22 cellular contexts compared by ENCODE assay signal in the genomic region with DNA sequence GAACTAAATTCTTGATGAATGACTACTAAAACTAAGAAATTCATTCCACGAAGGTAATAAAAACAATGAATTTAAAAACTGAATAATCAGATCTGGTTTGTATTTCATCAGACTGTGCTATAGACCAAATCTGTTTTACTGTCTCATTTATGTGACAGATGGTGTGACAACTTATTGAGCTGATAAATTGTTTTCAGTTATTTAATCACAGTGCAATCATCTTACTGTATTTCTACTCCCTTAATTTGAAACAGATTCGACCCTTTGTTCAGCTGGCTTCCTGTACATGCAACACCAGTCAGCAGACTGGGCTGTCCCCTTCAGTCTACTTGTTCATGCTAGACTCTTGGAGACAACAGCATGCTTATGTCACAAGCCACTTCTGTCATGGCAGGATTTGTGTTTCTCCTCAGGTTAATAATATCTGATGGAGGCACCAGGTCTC.
DNase-seq lines count a peak whose midpoint lies in the region; ATAC-seq, FAIRE-seq and TF ChIP-seq lines count a peak whose summit lies in the region.
"Had no signal": no experiment of that assay in that cellular context is flagged by ENCODE, and none has a peak within 500 bp of the region (broad histone marks: within the 10 kb centered on the region; RNA-seq: fewer than 3 reads in every experiment).

No MANE protein-coding gene starts in this region.

- peak; percentile 30 to 94; a peak in 3 of 4 replicates for TF ChIP-seq EP300 in SK-N-SH (IDR thresholded peaks at IDR 0.05; ENCODE audit: borderline replicate concordance in 1 of 2, low read depth in 1 of 2, low read length in 1 of 2)

- 0% methylated on average over 2 of the region's 2 CpGs for WGBS in SK-N-SH (ENCODE audit: low lambda C conversion rate)

- TF ChIP-seq CTCF in SK-N-SH (IDR thresholded peaks at IDR 0.05) (no peak), fibroblast of villous mesenchyme (IDR thresholded peaks at IDR 0.05; ENCODE audit: insufficient read depth, low read depth, low read length) (no peak)

- no peak for TF ChIP-seq POLR2A in H54 (IDR thresholded peaks at IDR 0.05; ENCODE audit: low read depth, low read length)

- POLR2A ChIA-PET in SK-N-SH (lab: Yijun Ruan, JAX) = interaction anchor here (0.6 kb wide), 1 partner anchor 308 kb away, joined by 3 read pairs; a partner anchor contains a TSS
- POLR2A ChIA-PET in activated CD4-positive, alpha-beta T cell treated with anti-CD3 and anti-CD28 coated beads for 36 hours (lab: Charles Lee) = no interaction called here

- H3K9me2 ChIP-seq in SK-N-SH = no peaks in the 10 kb centered on the region

- no peaks in the 10 kb centered on the region for H3K27me3 Mint-ChIP-seq in activated CD4-positive, alpha-beta T cell treated with anti-CD3 and anti-CD28 coated beads for 36 hours
- H3K27me3 Mint-ChIP-seq: activated CD8-positive, alpha-beta T cell treated with anti-CD3 and anti-CD28 coated beads for 36 hours; activated naive CD8-positive, alpha-beta T cell treated with anti-CD3 and anti-CD28 coated beads, Interleukin-2, amount 50 U/mL, for 24 hours; stimulated activated naive CD8-positive, alpha-beta T cell treated with anti-CD3 and anti-CD28 coated beads, Interleukin-15, amount 100 ng/mL, for 72 hours had no signal

- intact Hi-C loops in activated CD4-positive, alpha-beta T cell treated with anti-CD3 and anti-CD28 coated beads for 36 hours (cut with DNase I, micrococcal nuclease) = no loop called here

- H3K79me2 ChIP-seq in SK-N-SH (ENCODE audit: insufficient read depth) = no peaks in the 10 kb centered on the region

- CTCF ChIA-PET in SK-N-SH (lab: Yijun Ruan, JAX) = interaction anchor here (0.7 to 2.2 kb wide), 9 partner anchors 15 to 314 kb away, joined by 3 to 11 read pairs (median 3); a partner anchor contains a TSS
- CTCF ChIA-PET in activated CD4-positive, alpha-beta T cell treated with anti-CD3 and anti-CD28 coated beads for 36 hours (lab: Charles Lee) = interaction anchor here (1.0 kb wide), 1 partner anchor 20 kb away, joined by 3 read pairs; no protein-coding TSS in a partner anchor

- no peak overlapping the region for H3K4me3 Mint-ChIP-seq in activated CD4-positive, alpha-beta T cell treated with anti-CD3 and anti-CD28 coated beads for 36 hours
- H3K4me3 Mint-ChIP-seq: activated CD8-positive, alpha-beta T cell treated with anti-CD3 and anti-CD28 coated beads for 36 hours; activated naive CD8-positive, alpha-beta T cell treated with anti-CD3 and anti-CD28 coated beads, Interleukin-2, amount 50 U/mL, for 24 hours; activated T-cell treated with anti-CD3 and anti-CD28 coated beads, Interleukin-2, amount 50 U/mL, for 72 hours; GM23338; stimulated activated naive CD8-positive, alpha-beta T cell treated with anti-CD3 and anti-CD28 coated beads, Interleukin-15, amount 100 ng/mL, for 72 hours; T-helper 1 cell treated with Interleukin-12 subunit alpha and Interleukin-12 subunit beta and Interleukin-4 antibody, amounts not matched to agents 30 μg/mL and 1 μg/mL, for 36 hours had no signal

- no peaks in the 10 kb centered on the region for H3K36me3 Mint-ChIP-seq in activated CD4-positive, alpha-beta T cell treated with anti-CD3 and anti-CD28 coated beads for 36 hours (ENCODE audit: low read depth)

- H3K4me3 ChIP-seq in SK-N-SH (ENCODE audit: low read depth in 2 of 2, low read length in 1 of 2) (no peak overlapping the region; a peak in 1 of 4 replicates), fibroblast of villous mesenchyme (ENCODE audit: low read depth, low read length) (no peak overlapping the region)
- H3K4me3 ChIP-seq: GM23338, upper lobe of left lung had no signal

- peaks cover under 1% of the 10 kb centered on the region for H3F3A ChIP-seq in SK-N-SH (replicated peaks; ENCODE audit: insufficient read depth)

- H3K36me3 ChIP-seq in SK-N-SH (replicated peaks in 1 of 2; ENCODE audit: control insufficient read depth in 1 of 2, insufficient read depth in 2 of 2, low read length in 1 of 2) = no peaks in the 10 kb centered on the region
- H3K36me3 ChIP-seq: neutrophil, upper lobe of left lung had no signal

- H4K20me1 ChIP-seq in SK-N-SH (ENCODE audit: insufficient read depth) = no peaks in the 10 kb centered on the region

- ATAC-seq in activated CD4-positive, alpha-beta T cell treated with anti-CD3 and anti-CD28 coated beads for 36 hours = no peak
- ATAC-seq: activated CD8-positive, alpha-beta T cell treated with anti-CD3 and anti-CD28 coated beads for 36 hours; activated naive CD8-positive, alpha-beta T cell treated with anti-CD3 and anti-CD28 coated beads, Interleukin-2, amount 50 U/mL, for 24 hours; activated T-cell treated with anti-CD3 and anti-CD28 coated beads, Interleukin-2, amount 50 U/mL, for 72 hours; GM23338; stimulated activated naive CD8-positive, alpha-beta T cell treated with anti-CD3 and anti-CD28 coated beads, Interleukin-15, amount 100 ng/mL, for 72 hours had no signal

- H3K4me1 ChIP-seq in SK-N-SH (ENCODE audit: control insufficient read depth in 1 of 2, insufficient read depth in 2 of 2, low read depth in 1 of 2, low read length in 1 of 2) = peaks cover 27 to 32% of the 10 kb centered on the region in 2 experiments
- H3K4me1 ChIP-seq: upper lobe of left lung had no signal

- no peaks in the 10 kb centered on the region for H3K27me3 ChIP-seq in SK-N-SH (ENCODE audit: insufficient read depth)
- H3K27me3 ChIP-seq: neutrophil, upper lobe of left lung had no signal

- H3K4me1 Mint-ChIP-seq in activated CD4-positive, alpha-beta T cell treated with anti-CD3 and anti-CD28 coated beads for 36 hours = no peaks in the 10 kb centered on the region
- H3K4me1 Mint-ChIP-seq: activated naive CD8-positive, alpha-beta T cell treated with anti-CD3 and anti-CD28 coated beads, Interleukin-2, amount 50 U/mL, for 24 hours; GM23338; stimulated activated naive CD8-positive, alpha-beta T cell treated with anti-CD3 and anti-CD28 coated beads, Interleukin-15, amount 100 ng/mL, for 72 hours had no signal

- TF ChIP-seq RAD21 in SK-N-SH (IDR thresholded peaks at IDR 0.05; ENCODE audit: low read length) = no peak; the same call in 1 of the 2 replicates

- H3K9ac ChIP-seq in SK-N-SH = no peak overlapping the region

- no peaks in the 10 kb centered on the region for H3K9me3 Mint-ChIP-seq in activated CD4-positive, alpha-beta T cell treated with anti-CD3 and anti-CD28 coated beads for 36 hours (ENCODE audit: low read depth)
- H3K9me3 Mint-ChIP-seq: activated CD8-positive, alpha-beta T cell treated with anti-CD3 and anti-CD28 coated beads for 36 hours; activated naive CD8-positive, alpha-beta T cell treated with anti-CD3 and anti-CD28 coated beads, Interleukin-2, amount 50 U/mL, for 24 hours; GM23338; stimulated activated naive CD8-positive, alpha-beta T cell treated with anti-CD3 and anti-CD28 coated beads, Interleukin-15, amount 100 ng/mL, for 72 hours; T-helper 1 cell treated with Interleukin-12 subunit alpha and Interleukin-12 subunit beta and Interleukin-4 antibody, amounts not matched to agents 30 μg/mL and 1 μg/mL, for 36 hours had no signal

- H3K9me3 ChIP-seq in SK-N-SH = no peaks in the 10 kb centered on the region
- H3K9me3 ChIP-seq: neutrophil, upper lobe of left lung had no signal

- FAIRE-seq in H54 (lab: Jason Lieb, UNC) = peak; percentile 78

- no peak overlapping the region for H3K27ac Mint-ChIP-seq in activated CD4-positive, alpha-beta T cell treated with anti-CD3 and anti-CD28 coated beads for 36 hours
- H3K27ac Mint-ChIP-seq: activated CD8-positive, alpha-beta T cell treated with anti-CD3 and anti-CD28 coated beads for 36 hours; activated naive CD8-positive, alpha-beta T cell treated with anti-CD3 and anti-CD28 coated beads, Interleukin-2, amount 50 U/mL, for 24 hours; activated T-cell treated with anti-CD3 and anti-CD28 coated beads, Interleukin-2, amount 50 U/mL, for 72 hours; GM23338; stimulated activated naive CD8-positive, alpha-beta T cell treated with anti-CD3 and anti-CD28 coated beads, Interleukin-15, amount 100 ng/mL, for 72 hours; T-helper 1 cell treated with Interleukin-12 subunit alpha and Interleukin-12 subunit beta and Interleukin-4 antibody, amounts not matched to agents 30 μg/mL and 1 μg/mL, for 36 hours had no signal

- DNase-seq in AG08395 (ENCODE audit: low spot score) (peak; percentile 44), H54 (ENCODE audit: insufficient read length, low spot score) (no peak), SK-N-SH (peak; percentile 42), fibroblast of villous mesenchyme (ENCODE audit: low read depth) (peak; percentile 32), NCI-H1930 (lab: John Stamatoyannopoulos, UW) (no peak), activated gamma-delta T cell treated with Interleukin-2 at 50 U/mL for 16 hours (no peak)
- no peak for DNase-seq in activated CD4-positive, alpha-beta T cell treated with anti-CD3 and anti-CD28 coated beads for 4 hours
- DNase-seq in activated CD4-positive, alpha-beta T cell treated with anti-CD3 and anti-CD28 coated beads for 36 hours = no peak
- DNase-seq: activated CD8-positive, alpha-beta T cell treated with anti-CD3 and anti-CD28 coated beads for 36 hours; activated naive CD8-positive, alpha-beta T cell treated with anti-CD3 and anti-CD28 coated beads, Interleukin-2, amount 50 U/mL, for 24 hours; activated T-cell treated with anti-CD3 and anti-CD28 coated beads, Interleukin-2, amount 50 U/mL, for 72 hours; AML-193; effector CD8-positive, alpha-beta T cell; kidney glomerular epithelial cell; NCI-H2029 treated with DMSO at 0.1 percent for 48 hours; NCI-H524 treated with DMSO at 0.1 percent for 48 hours; stimulated activated naive CD8-positive, alpha-beta T cell treated with anti-CD3 and anti-CD28 coated beads, Interleukin-15, amount 100 ng/mL, for 72 hours; upper lobe of left lung had no signal

- peak overlapping the region; percentile 45 to 99 for H3K27ac ChIP-seq in SK-N-SH (ENCODE audit: low read depth in 2 of 2, low read length in 1 of 2)
- H3K27ac ChIP-seq: neutrophil, upper lobe of left lung, VCaP had no signal

- peak overlapping the region; percentile 33; the same call in 1 of the 2 replicates for H2AFZ ChIP-seq in SK-N-SH (ENCODE audit: low read depth)
- H2AFZ ChIP-seq: GM23338 had no signal

- H3K4me2 ChIP-seq in SK-N-SH = 0 out of 2 replicates have a peak overlapping the region, but pooled peaks have one; percentile 5
- H3K4me2 ChIP-seq: GM23338 had no signal

TF ChIP-seq in SK-N-SH, 30 proteins besides CTCF, POLR2A, EP300 and RAD21 (continues in another document):
- TF ChIP-seq FOSL2 (IDR thresholded peaks at IDR 0.05; ENCODE audit: borderline replicate concordance, low read depth) (no peak), POLR2AphosphoS5 (IDR thresholded peaks at IDR 0.05; ENCODE audit: low read depth, low read length) (peak; percentile 74; the same call in 1 of the 2 replicates), CHD2 (IDR thresholded peaks at IDR 0.05; ENCODE audit: low read length, partially characterized antibody) (peak; percentile 81)
- TF ChIP-seq, protein P1, sequence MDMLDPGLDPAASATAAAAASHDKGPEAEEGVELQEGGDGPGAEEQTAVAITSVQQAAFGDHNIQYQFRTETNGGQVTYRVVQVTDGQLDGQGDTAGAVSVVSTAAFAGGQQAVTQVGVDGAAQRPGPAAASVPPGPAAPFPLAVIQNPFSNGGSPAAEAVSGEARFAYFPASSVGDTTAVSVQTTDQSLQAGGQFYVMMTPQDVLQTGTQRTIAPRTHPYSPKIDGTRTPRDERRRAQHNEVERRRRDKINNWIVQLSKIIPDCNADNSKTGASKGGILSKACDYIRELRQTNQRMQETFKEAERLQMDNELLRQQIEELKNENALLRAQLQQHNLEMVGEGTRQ (IDR thresholded peaks at IDR 0.05; ENCODE audit: borderline replicate concordance, low read depth, low read length) = no peak

Comparison
In these comparisons a context has a peak if more than half of its experiments do, and no peak if none do; other contexts are left out.
1. DNase-seq: peak in AG08395 (single experiment), SK-N-SH (single experiment) and fibroblast of villous mesenchyme (single experiment); none in H54 (single experiment), NCI-H1930 (0 of 2), activated gamma-delta T cell treated with Interleukin-2 at 50 U/mL for 16 hours (single experiment), activated CD4-positive, alpha-beta T cell treated with anti-CD3 and anti-CD28 coated beads for 4 hours (0 of 2) and activated CD4-positive, alpha-beta T cell treated with anti-CD3 and anti-CD28 coated beads for 36 hours (single experiment).